In the genomic region with DNA sequence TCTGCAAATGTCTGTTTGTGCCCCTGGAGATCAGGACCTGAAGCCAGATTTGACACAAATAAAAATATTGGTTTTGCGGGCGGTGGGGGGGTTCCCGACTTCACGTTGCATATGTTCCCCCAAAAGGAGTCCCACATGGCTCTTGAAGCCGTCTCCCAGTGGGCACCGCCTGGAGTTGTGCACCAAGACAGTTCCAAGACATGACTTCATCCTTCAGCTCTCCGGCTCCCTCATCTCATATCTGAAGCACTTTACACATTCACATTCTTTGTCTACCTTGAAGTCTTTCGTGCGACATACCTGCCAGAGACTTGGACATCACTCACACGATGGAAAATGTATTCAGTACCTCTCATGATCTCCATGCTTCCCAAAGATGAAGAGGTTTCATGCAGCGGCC, we compare ENCODE assay signal across 7 cellular contexts.
"Had no signal": no experiment of that assay in that cellular context is flagged by ENCODE, and none has a peak within 500 bp of the region (broad histone marks: within the 10 kb centered on the region; RNA-seq: fewer than 3 reads in every experiment).

No MANE protein-coding gene starts in this region.

- H3K27ac ChIP-seq: HL-60 had no signal

- ATAC-seq: HepG2, K562 had no signal

- DNase-seq: IMR-90, KBM-7, KG1 had no signal

- FAIRE-seq: HepG2, HTR-8/SVneo, K562 had no signal

- H3K4me3 ChIP-seq: K562 had no signal
